Comparison of ENCODE assay signal across 14 cellular contexts in genomic region chr7:134619627-134620331, GRCh38. TPM values are rescaled to one million over a fixed set of nuclear protein-coding genes. Genes with fewer than 3 reads are reported as not detected.
DNase-seq lines count a peak whose midpoint lies in the region; ATAC-seq and TF ChIP-seq lines count a peak whose summit lies in the region.
"Had no signal": no experiment of that assay in that cellular context is flagged by ENCODE, and none has a peak within 500 bp of the region (broad histone marks: within the 10 kb centered on the region; RNA-seq: fewer than 3 reads in every experiment).

No MANE protein-coding gene starts in this region.

- intact Hi-C loops in dendritic cell treated with granulocyte-macrophage colony-stimulating factor and Interleukin-4, amounts not matched to agents 40 ng/mL and 50 ng/mL, for 4 days (cut with micrococcal nuclease): no loop called here

- peak; percentile 89 for DNase-seq in Daoy (ENCODE audit: low read depth)
- DNase-seq in NCI-H345 (lab: John Stamatoyannopoulos, UW): peak; percentile 49
- no peak for DNase-seq in osteocyte (ENCODE audit: extremely low spot score, unreplicated experiment)
- no peak for DNase-seq in KG1 (lab: John Stamatoyannopoulos, UW)
- no peak for DNase-seq in naive thymus-derived CD8-positive, alpha-beta T cell
- no peak for DNase-seq in D341Med (ENCODE audit: low spot score)
- DNase-seq in tibial nerve (ENCODE audit: low spot score in 2 of 2): no peak
- DNase-seq: activated CD4-positive, alpha-beta memory T cell treated with anti-CD3 and anti-CD28 coated beads, Interleukin-2, amount 10 ng/mL, durations not matched to agents 7 days and 5 days; adrenal gland; glutamatergic neuron; midbrain; NCI-H2081 treated with DMSO at 0.1 percent for 48 hours; stimulated activated naive CD8-positive, alpha-beta T cell treated with anti-CD3 and anti-CD28 coated beads, Interleukin-15, Interleukin-2, amounts not matched to agents 100 U/mL and 50 U/mL, for 24 hours had no signal

- H3K4me3 ChIP-seq in tibial nerve: no peak overlapping the region
- H3K4me3 ChIP-seq: adrenal gland had no signal

- no peak for ATAC-seq in naive thymus-derived CD8-positive, alpha-beta T cell
- ATAC-seq: stimulated activated naive CD8-positive, alpha-beta T cell treated with anti-CD3 and anti-CD28 coated beads, Interleukin-15, Interleukin-2, amounts not matched to agents 100 U/mL and 50 U/mL, for 24 hours had no signal

- H3K36me3 Mint-ChIP-seq in dendritic cell treated with granulocyte-macrophage colony-stimulating factor and Interleukin-4, amounts not matched to agents 40 ng/mL and 50 ng/mL, for 4 days (ENCODE audit: low read depth): no peaks in the 10 kb centered on the region
- H3K36me3 Mint-ChIP-seq in osteocyte (ENCODE audit: unreplicated experiment): no peaks in the 10 kb centered on the region
- H3K36me3 Mint-ChIP-seq in naive thymus-derived CD8-positive, alpha-beta T cell: no peaks in the 10 kb centered on the region

- peak overlapping the region in 2 of 4 donors; percentile 10 to 12 for H3K27ac ChIP-seq in tibial nerve
- H3K27ac ChIP-seq: adrenal gland had no signal

- H3K27ac Mint-ChIP-seq in dendritic cell treated with granulocyte-macrophage colony-stimulating factor and Interleukin-4, amounts not matched to agents 40 ng/mL and 50 ng/mL, for 4 days: peak overlapping the region; percentile 68
- peak overlapping the region; percentile 23 for H3K27ac Mint-ChIP-seq in osteocyte (ENCODE audit: unreplicated experiment)
- H3K27ac Mint-ChIP-seq in naive thymus-derived CD8-positive, alpha-beta T cell: no peak overlapping the region
- H3K27ac Mint-ChIP-seq: activated CD4-positive, alpha-beta memory T cell treated with anti-CD3 and anti-CD28 coated beads, Interleukin-2, amount 10 ng/mL, durations not matched to agents 7 days and 5 days had no signal

- 43 to 49% methylated on average over 2 of the region's 2 CpGs for WGBS in tibial nerve, 2 donors

- TF ChIP-seq CTCF in osteocyte (IDR thresholded peaks at IDR 0.05) (no peak), tibial nerve (IDR thresholded peaks at IDR 0.05) (no peak)

- H3K9me3 Mint-ChIP-seq in dendritic cell treated with granulocyte-macrophage colony-stimulating factor and Interleukin-4, amounts not matched to agents 40 ng/mL and 50 ng/mL, for 4 days: peaks cover 7% of the 10 kb centered on the region
- H3K9me3 Mint-ChIP-seq in osteocyte (ENCODE audit: unreplicated experiment): peaks cover 5% of the 10 kb centered on the region
- H3K9me3 Mint-ChIP-seq in naive thymus-derived CD8-positive, alpha-beta T cell: no peaks in the 10 kb centered on the region

- H3K9me3 ChIP-seq in tibial nerve: no peaks in the 10 kb centered on the region
- H3K9me3 ChIP-seq: adrenal gland had no signal

- H3K27me3 Mint-ChIP-seq in dendritic cell treated with granulocyte-macrophage colony-stimulating factor and Interleukin-4, amounts not matched to agents 40 ng/mL and 50 ng/mL, for 4 days: no peaks in the 10 kb centered on the region
- H3K27me3 Mint-ChIP-seq in osteocyte (ENCODE audit: unreplicated experiment): peaks cover 3% of the 10 kb centered on the region
- H3K27me3 Mint-ChIP-seq in naive thymus-derived CD8-positive, alpha-beta T cell: peaks cover 14 to 42% (median 40%) of the 10 kb centered on the region in 5 donors

- no peaks in the 10 kb centered on the region for H3K36me3 ChIP-seq in tibial nerve
- H3K36me3 ChIP-seq: adrenal gland had no signal

- peaks cover 37% of the 10 kb centered on the region for H3K4me1 Mint-ChIP-seq in dendritic cell treated with granulocyte-macrophage colony-stimulating factor and Interleukin-4, amounts not matched to agents 40 ng/mL and 50 ng/mL, for 4 days (ENCODE audit: low read depth)
- peaks cover 25% of the 10 kb centered on the region for H3K4me1 Mint-ChIP-seq in osteocyte (ENCODE audit: unreplicated experiment)
- peaks cover 0 to 1% (median 0%) of the 10 kb centered on the region in 4 donors for H3K4me1 Mint-ChIP-seq in naive thymus-derived CD8-positive, alpha-beta T cell

- H3K4me1 ChIP-seq in tibial nerve: peaks cover 0 to 12% (median 0%) of the 10 kb centered on the region in 4 donors
- H3K4me1 ChIP-seq: adrenal gland had no signal

- POLR2A ChIA-PET in naive thymus-derived CD8-positive, alpha-beta T cell (lab: Charles Lee): no interaction called here

- TF ChIP-seq EP300 in tibial nerve (IDR thresholded peaks at IDR 0.05): no peak

- TF ChIP-seq POLR2A in tibial nerve (IDR thresholded peaks at IDR 0.05): no peak

- no peak overlapping the region for H3K4me3 Mint-ChIP-seq in dendritic cell treated with granulocyte-macrophage colony-stimulating factor and Interleukin-4, amounts not matched to agents 40 ng/mL and 50 ng/mL, for 4 days
- no peak overlapping the region for H3K4me3 Mint-ChIP-seq in osteocyte (ENCODE audit: unreplicated experiment)
- H3K4me3 Mint-ChIP-seq in naive thymus-derived CD8-positive, alpha-beta T cell: no peak overlapping the region
- H3K4me3 Mint-ChIP-seq: activated CD4-positive, alpha-beta memory T cell treated with anti-CD3 and anti-CD28 coated beads, Interleukin-2, amount 10 ng/mL, durations not matched to agents 7 days and 5 days had no signal

- peaks cover 0 to 4% of the 10 kb centered on the region in 2 donors for H3K27me3 ChIP-seq in tibial nerve

RNA-seq across cellular contexts. Expression of gene BPGM, which starts 26.9 kb away (rescaled TPM):
- total RNA-seq in Daoy (2014; rRNA removed; shearing (Covaris generic)): 68.1 and 71.2 TPM in 2 replicates
- 11.6 and 13.3 TPM in 2 replicates for total RNA-seq in osteocyte
- 10 to 100 TPM; 25.1 to 26.3 TPM for total RNA-seq in naive thymus-derived CD8-positive, alpha-beta T cell
- 10 to 100 TPM; 17.2 to 30.1 (median 21.3) TPM for polyA plus RNA-seq in naive thymus-derived CD8-positive, alpha-beta T cell
- total RNA-seq in tibial nerve: 10 to 100 TPM in 3 of 4 donors, 1 to 10 TPM in 1; 8.8 to 24.9 (median 24.0) TPM

Comparison
In these comparisons a context has a peak if more than half of its experiments do, and no peak if none do; other contexts are left out.
1. DNase-seq: peak in Daoy (single experiment) and NCI-H345 (single experiment); none in osteocyte (single experiment), KG1 (single experiment), naive thymus-derived CD8-positive, alpha-beta T cell (0 of 10), D341Med (single experiment) and tibial nerve (0 of 2).
2. H3K27ac Mint-ChIP-seq: peak in dendritic cell treated with granulocyte-macrophage colony-stimulating factor and Interleukin-4, amounts not matched to agents 40 ng/mL and 50 ng/mL, for 4 days (single experiment) and osteocyte (single experiment); none in naive thymus-derived CD8-positive, alpha-beta T cell (0 of 10).